Comparison of ENCODE assay signal across 9 cellular contexts in genomic region chr10:23065549-23065948, GRCh38. TPM values are rescaled to one million over a fixed set of nuclear protein-coding genes. Genes with fewer than 3 reads are reported as not detected.
A peak's percentile ranks its signal among the peaks of the same experiment; 100 is the strongest.
DNase-seq lines count a peak whose midpoint lies in the region; ATAC-seq, FAIRE-seq and TF ChIP-seq lines count a peak whose summit lies in the region.
"Had no signal": no experiment of that assay in that cellular context is flagged by ENCODE, and none has a peak within 500 bp of the region (broad histone marks: within the 10 kb centered on the region; RNA-seq: fewer than 3 reads in every experiment).

No MANE protein-coding gene starts in this region.

- H3K9me3 Mint-ChIP-seq in T-helper 2 cell treated with Interferon-gamma antibody and Interleukin-4, amounts not matched to agents 5 μg/mL and 100 μg/mL, for 36 hours = no peaks in the 10 kb centered on the region

- H3K36me3 ChIP-seq in endothelial cell of umbilical vein (ENCODE audit: control insufficient read depth in 2 of 2, extremely low read depth in 1 of 2, insufficient read depth in 2 of 2, low read length in 2 of 2) = no peaks in the 10 kb centered on the region
- H3K36me3 ChIP-seq in lung (ENCODE audit: control insufficient read depth in 2 of 2, insufficient read depth in 2 of 2, low read length in 2 of 2) = no peaks in the 10 kb centered on the region

- H3K79me2 ChIP-seq in endothelial cell of umbilical vein (ENCODE audit: control insufficient read depth, insufficient read depth, low read length) = no peaks in the 10 kb centered on the region

- no peak overlapping the region for H2AFZ ChIP-seq in endothelial cell of umbilical vein (ENCODE audit: low read depth, low read length)

- TF ChIP-seq CTCF in endothelial cell of umbilical vein (IDR thresholded peaks at IDR 0.05; ENCODE audit: extremely low read depth in 1 of 2, insufficient read depth in 1 of 2, low read depth in 1 of 2, low read length in 2 of 2) = no peak
- TF ChIP-seq CTCF in lung (IDR thresholded peaks at IDR 0.05; ENCODE audit: control extremely low read depth, extremely low read depth) = no peak

- no peak overlapping the region for H3K4me3 Mint-ChIP-seq in T-helper 2 cell treated with Interferon-gamma antibody and Interleukin-4, amounts not matched to agents 5 μg/mL and 100 μg/mL, for 36 hours

- no peaks in the 10 kb centered on the region for H3K36me3 Mint-ChIP-seq in T-helper 2 cell treated with Interferon-gamma antibody and Interleukin-4, amounts not matched to agents 5 μg/mL and 100 μg/mL, for 36 hours (ENCODE audit: low read depth)

- H3K27me3 ChIP-seq in endothelial cell of umbilical vein (ENCODE audit: control insufficient read depth in 2 of 2, insufficient read depth in 2 of 2, low read length in 2 of 2) (no peaks in the 10 kb centered on the region), lung (ENCODE audit: control insufficient read depth, insufficient read depth) (no peaks in the 10 kb centered on the region)

- no peak overlapping the region for H3K9ac ChIP-seq in endothelial cell of umbilical vein (replicated peaks; ENCODE audit: extremely low read depth, insufficient read depth, low read length)

- intact Hi-C loops in endothelial cell of umbilical vein (cut with micrococcal nuclease) = loop anchor here (5.0 kb wide), 2 partner anchors 493 to 1073 kb away; no protein-coding TSS in a partner anchor

- H3K27ac ChIP-seq in endothelial cell of umbilical vein (ENCODE audit: insufficient read depth, low read depth, low read length) = no peak overlapping the region
- H3K27ac ChIP-seq in lung (ENCODE audit: low read depth in 1 of 2, low read length in 1 of 2) = no peak overlapping the region

- H3K4me3 ChIP-seq in endothelial cell of umbilical vein (replicated peaks in 1 of 3; ENCODE audit: insufficient read depth in 1 of 3, low read depth in 1 of 3, low read length in 3 of 3) = no peak overlapping the region
- H3K4me3 ChIP-seq in lung = no peak overlapping the region

- H3K27ac Mint-ChIP-seq in T-helper 2 cell treated with Interferon-gamma antibody and Interleukin-4, amounts not matched to agents 5 μg/mL and 100 μg/mL, for 36 hours = no peak overlapping the region

- WGBS in lung, 2 donors = 37 to 59% methylated on average over 5 of the region's 5 CpGs

- no peaks in the 10 kb centered on the region for H3K4me1 ChIP-seq in endothelial cell of umbilical vein (ENCODE audit: control insufficient read depth, extremely low read depth, insufficient read depth, low read length)
- peaks cover 3 to 4% of the 10 kb centered on the region in 2 donors for H3K4me1 ChIP-seq in lung (ENCODE audit: control insufficient read depth in 2 of 2, insufficient read depth in 2 of 2, low read length in 2 of 2)

- POLR2A ChIA-PET in endothelial cell of umbilical vein (lab: Charles Lee) = no interaction called here

- peak; percentile 14 for DNase-seq in NCI-H146 (lab: John Stamatoyannopoulos, UW)
- DNase-seq in NCI-H146 treated with DMSO at 0.1 percent for 48 hours (lab: John Stamatoyannopoulos, UW; ENCODE audit: unreplicated experiment) = no peak
- peak; percentile 6 for DNase-seq in endothelial cell of umbilical vein (ENCODE audit: low read depth, low spot score)
- DNase-seq in lung (ENCODE audit: low spot score) = peak; percentile 80
- peak; percentile 83 for DNase-seq in urothelium cell line (ENCODE audit: low spot score)
- no peak for DNase-seq in activated CD4-positive, alpha-beta T cell treated with anti-CD3 and anti-CD28 coated beads, Interleukin-2, amount 50 U/mL, for 1 hour
- DNase-seq in mesenteric fat pad (ENCODE audit: low spot score) = no peak
- no peak for DNase-seq in T-helper 2 cell treated with Interferon-gamma antibody and Interleukin-4, amounts not matched to agents 5 μg/mL and 100 μg/mL, for 36 hours (ENCODE audit: low spot score)

- H3K27me3 Mint-ChIP-seq in T-helper 2 cell treated with Interferon-gamma antibody and Interleukin-4, amounts not matched to agents 5 μg/mL and 100 μg/mL, for 36 hours (ENCODE audit: low read depth) = peaks cover 2% of the 10 kb centered on the region

- TF ChIP-seq POLR2A in endothelial cell of umbilical vein (IDR thresholded peaks at IDR 0.05; ENCODE audit: low read depth, low read length) = no peak

- no TSS peak for BruUV-seq in endothelial cell of umbilical vein (replicated peaks; lab: Mats Ljungman, UMichigan)

- FAIRE-seq in endothelial cell of umbilical vein (lab: Jason Lieb, UNC) (no peak), urothelium cell line (lab: Jason Lieb, UNC) (no peak)
- FAIRE-seq: A204.1 had no signal

- CTCF ChIA-PET in endothelial cell of umbilical vein (lab: Charles Lee) = interaction anchor here (1.2 to 1.6 kb wide), 2 partner anchors 491 to 1072 kb away, joined by 3 read pairs; no protein-coding TSS in a partner anchor

- H3K4me1 Mint-ChIP-seq in T-helper 2 cell treated with Interferon-gamma antibody and Interleukin-4, amounts not matched to agents 5 μg/mL and 100 μg/mL, for 36 hours (ENCODE audit: low read depth) = peaks cover 2% of the 10 kb centered on the region

- no peak overlapping the region for H3K4me2 ChIP-seq in endothelial cell of umbilical vein (ENCODE audit: insufficient read depth, low read length)

- ATAC-seq in lung (ENCODE audit: insufficient read depth, low FRiP score) = no peak

- H3K9me1 ChIP-seq in endothelial cell of umbilical vein (replicated peaks; ENCODE audit: control insufficient read depth, extremely low read depth, insufficient read depth, low read length) = no peaks in the 10 kb centered on the region

- H3K9me3 ChIP-seq in endothelial cell of umbilical vein (replicated peaks; ENCODE audit: control insufficient read depth, insufficient read depth, low read length) (no peaks in the 10 kb centered on the region), lung (ENCODE audit: control insufficient read depth in 2 of 2, insufficient read depth in 1 of 2, low read length in 1 of 2) (no peaks in the 10 kb centered on the region)

- no peaks in the 10 kb centered on the region for H4K20me1 ChIP-seq in endothelial cell of umbilical vein (replicated peaks; ENCODE audit: control insufficient read depth, extremely low read depth, insufficient read depth, low read length)

- dilution Hi-C loops in endothelial cell of umbilical vein (cut with MboI; ENCODE audit: extremely low pct_ligation_motif_present, low sequenced_read_pairs) = no loop called here

TF ChIP-seq in endothelial cell of umbilical vein, 7 proteins besides CTCF, POLR2A, EP300 and RAD21:
- TF ChIP-seq MYC (IDR thresholded peaks at IDR 0.05; ENCODE audit: low read depth, low read length) (no peak), FOS (IDR thresholded peaks at IDR 0.05; ENCODE audit: borderline replicate concordance, insufficient read depth, low read length) (no peak), EZH2 (IDR thresholded peaks at IDR 0.05; ENCODE audit: borderline replicate concordance, low read depth, low read length, severe bottlenecking) (no peak), GATA2 (IDR thresholded peaks at IDR 0.05; ENCODE audit: insufficient read depth, insufficient read length, low read depth, low read length) (no peak), JUN (IDR thresholded peaks at IDR 0.05; ENCODE audit: borderline replicate concordance, insufficient read depth, insufficient read length, low read depth) (no peak), POLR2AphosphoS5 (IDR thresholded peaks at IDR 0.05; ENCODE audit: insufficient read depth, low read depth, low read length) (no peak)
- TF ChIP-seq, protein P1, sequence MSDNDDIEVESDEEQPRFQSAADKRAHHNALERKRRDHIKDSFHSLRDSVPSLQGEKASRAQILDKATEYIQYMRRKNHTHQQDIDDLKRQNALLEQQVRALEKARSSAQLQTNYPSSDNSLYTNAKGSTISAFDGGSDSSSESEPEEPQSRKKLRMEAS (IDR thresholded peaks at IDR 0.05; ENCODE audit: insufficient read depth, insufficient read length) = no peak

RNA-seq across cellular contexts. Expression of gene MSRB2, which starts 29.8 kb away (rescaled TPM):
- total RNA-seq in endothelial cell of umbilical vein (16.2 and 19.4 TPM in 2 replicates), lung (10 to 100 TPM; 15.6 to 27.1 TPM), mesenteric fat pad (39.1 TPM)
- polyA plus RNA-seq in endothelial cell of umbilical vein (19.6 and 20.6 TPM in 2 replicates), lung (10 to 100 TPM; 17.0 to 23.9 TPM)
- polyA plus RNA-seq in endothelial cell of umbilical vein (2011; cell fraction: cytosol; rRNA removed) = 21.3 and 22.9 TPM in 2 replicates
- 13.8 and 16.1 TPM in 2 replicates for polyA plus RNA-seq in endothelial cell of umbilical vein (2011; cell fraction: nucleus; rRNA removed)
- 20.5 and 24.7 TPM in 2 replicates for polyA plus RNA-seq in endothelial cell of umbilical vein (2012)
- polyA minus RNA-seq in endothelial cell of umbilical vein = 10.1 and 10.5 TPM in 2 replicates
- polyA minus RNA-seq in endothelial cell of umbilical vein (2011; cell fraction: cytosol; rRNA and poly(A)+ RNA removed) = 4.1 TPM
- polyA minus RNA-seq in endothelial cell of umbilical vein (2011; cell fraction: nucleus; rRNA and poly(A)+ RNA removed) = 2.2 and 3.2 TPM in 2 replicates

Comparison
In these comparisons a context has a peak if more than half of its experiments do, and no peak if none do; other contexts are left out.
1. DNase-seq: peak in NCI-H146 (single experiment), endothelial cell of umbilical vein (single experiment), lung (single experiment) and urothelium cell line (single experiment); none in NCI-H146 treated with DMSO at 0.1 percent for 48 hours (single experiment), activated CD4-positive, alpha-beta T cell treated with anti-CD3 and anti-CD28 coated beads, Interleukin-2, amount 50 U/mL, for 1 hour (single experiment), mesenteric fat pad (single experiment) and T-helper 2 cell treated with Interferon-gamma antibody and Interleukin-4, amounts not matched to agents 5 μg/mL and 100 μg/mL, for 36 hours (single experiment).